Comparison of ENCODE assay signal across 8 cellular contexts in the genomic region with DNA sequence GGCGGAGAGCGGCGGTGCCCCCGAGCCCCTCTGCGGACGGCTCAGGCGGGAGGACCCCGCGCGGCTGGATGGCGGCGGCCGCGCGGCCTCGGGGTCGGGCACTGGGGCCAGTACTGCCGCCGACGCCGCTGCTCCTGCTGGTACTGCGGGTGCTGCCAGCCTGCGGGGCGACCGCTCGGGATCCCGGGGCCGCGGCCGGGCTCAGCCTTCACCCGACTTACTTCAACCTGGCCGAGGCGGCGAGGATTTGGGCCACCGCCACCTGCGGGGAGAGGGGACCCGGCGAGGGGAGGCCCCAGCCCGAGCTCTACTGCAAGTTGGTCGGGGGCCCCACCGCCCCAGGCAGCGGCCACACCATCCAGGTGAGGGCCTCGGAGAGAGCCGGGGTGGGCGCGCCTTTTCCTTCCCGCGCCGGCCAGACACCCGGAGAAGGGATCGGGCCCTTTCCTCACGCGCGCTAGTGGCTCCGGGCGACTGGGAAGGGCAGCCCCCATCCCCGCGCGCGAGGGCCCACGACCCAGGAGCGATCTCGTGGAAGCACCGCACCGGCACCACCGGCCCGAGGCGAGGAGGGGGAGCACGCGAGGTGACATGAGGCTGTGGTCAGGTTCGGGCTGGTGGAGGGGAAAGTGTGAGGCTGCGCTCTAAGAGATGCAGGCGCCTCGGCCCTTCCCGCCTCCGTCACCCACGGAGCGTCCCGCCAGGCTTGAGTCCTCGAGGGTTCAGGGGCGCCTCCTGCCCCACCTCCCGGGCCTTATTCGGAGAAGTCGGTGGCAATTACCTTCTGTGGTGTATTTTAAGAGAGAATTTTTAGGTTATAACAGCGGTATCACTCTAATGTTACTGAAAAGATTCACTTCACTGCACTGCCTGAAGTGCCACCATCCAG. TPM values are rescaled to one million over a fixed set of nuclear protein-coding genes. Genes with fewer than 3 reads are reported as not detected.
A peak's percentile ranks its signal among the peaks of the same experiment; 100 is the strongest.
DNase-seq lines count a peak whose midpoint lies in the region; ATAC-seq and TF ChIP-seq lines count a peak whose summit lies in the region.

No MANE protein-coding gene starts in this region.

- DNase-seq in activated naive CD4-positive, alpha-beta T cell treated with anti-CD3 and anti-CD28 coated beads, Interleukin-2, amount 50 U/mL, for 72 hours (ENCODE audit: low spot score in 2 of 2) = peak in 1 of 2 donors; percentile 21
- no peak for DNase-seq in HuH-7 (ENCODE audit: low spot score)
- DNase-seq in NCI-H2196 (lab: John Stamatoyannopoulos, UW; ENCODE audit: unreplicated experiment) = no peak

- H3K36me3 ChIP-seq in iPS-15b (ENCODE audit: control insufficient read depth, insufficient read depth, low read length) (no peaks in the 10 kb centered on the region), skeletal muscle tissue (ENCODE audit: control insufficient read depth in 3 of 3, insufficient read depth in 3 of 3, low read length in 3 of 3) (no peaks in the 10 kb centered on the region)

- TF ChIP-seq CTCF in C4-2B (conservative IDR thresholded peaks at IDR 0.05) = no peak; the same call in 1 of the 2 replicates

- ATAC-seq in HG02763 (IDR thresholded peaks at IDR 0.05; ENCODE audit: unreplicated experiment) (peak; percentile 36), HG03135 (IDR thresholded peaks at IDR 0.05; ENCODE audit: unreplicated experiment) (no peak)
- ATAC-seq in activated naive CD4-positive, alpha-beta T cell treated with anti-CD3 and anti-CD28 coated beads, Interleukin-2, amount 50 U/mL, for 72 hours = peak; percentile 33 to 34

- H3K27me3 ChIP-seq in iPS-15b (ENCODE audit: control insufficient read depth, insufficient read depth, low read length) = peaks cover 36% of the 10 kb centered on the region
- H3K27me3 ChIP-seq in skeletal muscle tissue (ENCODE audit: control insufficient read depth in 3 of 3, insufficient read depth in 3 of 3, low read length in 3 of 3) = peaks cover 14 to 19% (median 17%) of the 10 kb centered on the region in 3 donors

- peak overlapping the region; percentile 93 for H3K27ac ChIP-seq in C4-2B
- H3K27ac ChIP-seq in skeletal muscle tissue (ENCODE audit: low read depth, low read length) = no peak overlapping the region

- H3K27ac Mint-ChIP-seq in activated naive CD4-positive, alpha-beta T cell treated with anti-CD3 and anti-CD28 coated beads, Interleukin-2, amount 50 U/mL, for 72 hours = no peak overlapping the region

- H3K4me3 ChIP-seq in iPS-15b (ENCODE audit: low read depth, low read length) = peak overlapping the region; percentile 58
- peak overlapping the region; percentile 38 to 68 (median 56) for H3K4me3 ChIP-seq in skeletal muscle tissue (ENCODE audit: low read length in 3 of 3)

- H3K9me3 Mint-ChIP-seq in activated naive CD4-positive, alpha-beta T cell treated with anti-CD3 and anti-CD28 coated beads, Interleukin-2, amount 50 U/mL, for 72 hours = no peaks in the 10 kb centered on the region

- no peaks in the 10 kb centered on the region for H3K36me3 Mint-ChIP-seq in activated naive CD4-positive, alpha-beta T cell treated with anti-CD3 and anti-CD28 coated beads, Interleukin-2, amount 50 U/mL, for 72 hours

- H3K9ac ChIP-seq in iPS-15b (ENCODE audit: low read depth, low read length) = no peak overlapping the region
- H3K9ac ChIP-seq in skeletal muscle tissue (ENCODE audit: low read depth in 1 of 3, low read length in 3 of 3) = peak overlapping the region; percentile 10 to 57 (median 11)

- H3K9me3 ChIP-seq in iPS-15b (ENCODE audit: control insufficient read depth, insufficient read depth, low read length) = no peaks in the 10 kb centered on the region
- no peaks in the 10 kb centered on the region for H3K9me3 ChIP-seq in skeletal muscle tissue (ENCODE audit: control insufficient read depth in 3 of 3, low read length in 3 of 3)

- no peaks in the 10 kb centered on the region for H3K4me1 ChIP-seq in iPS-15b (ENCODE audit: control insufficient read depth, insufficient read depth, low read length)
- peaks cover 5 to 8% (median 8%) of the 10 kb centered on the region in 3 donors for H3K4me1 ChIP-seq in skeletal muscle tissue (ENCODE audit: control insufficient read depth in 3 of 3, insufficient read depth in 3 of 3, low read length in 3 of 3)

RNA-seq across cellular contexts. Expression of a gene that starts 0.6 kb away (rescaled TPM):
- total RNA-seq in activated naive CD4-positive, alpha-beta T cell treated with anti-CD3 and anti-CD28 coated beads, Interleukin-2, amount 50 U/mL, for 72 hours = under 1 TPM; 0.07 to 0.16 TPM
- 8.4 TPM for total RNA-seq in skeletal muscle tissue

RNA-seq across cellular contexts. Expression of a gene that starts 27.1 kb away (rescaled TPM):
- total RNA-seq in activated naive CD4-positive, alpha-beta T cell treated with anti-CD3 and anti-CD28 coated beads, Interleukin-2, amount 50 U/mL, for 72 hours = not detected
- total RNA-seq in skeletal muscle tissue = 3.7 TPM
